In the genomic region with DNA sequence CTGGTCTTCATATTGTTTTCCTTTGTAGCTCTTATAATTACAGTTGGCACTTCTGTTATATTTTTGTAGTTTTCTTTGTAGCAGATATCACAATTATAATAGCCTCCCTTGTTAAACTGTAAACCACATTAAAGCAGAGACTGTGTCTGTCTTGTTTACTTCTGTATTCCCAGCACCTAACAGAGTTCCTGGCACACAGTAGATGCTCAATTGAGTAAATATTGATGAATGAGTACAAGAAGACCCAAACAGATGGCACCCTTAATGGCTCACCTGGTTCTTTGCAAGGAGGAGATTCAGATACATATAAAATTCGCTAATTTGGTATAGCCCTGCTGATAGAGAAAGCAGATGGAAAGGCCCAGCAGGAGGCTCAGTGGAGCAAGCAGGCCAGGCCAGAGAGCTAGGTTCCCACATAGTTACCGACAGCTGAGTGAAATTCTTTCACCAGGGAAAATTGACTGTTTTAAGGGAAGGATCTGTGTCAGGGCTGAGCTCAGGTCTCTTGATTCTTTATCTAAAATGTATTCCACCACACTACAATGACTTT, we compare ENCODE assay signal across 15 cellular contexts.
DNase-seq lines count a peak whose midpoint lies in the region; ATAC-seq and TF ChIP-seq lines count a peak whose summit lies in the region.
"Had no signal": no experiment of that assay in that cellular context is flagged by ENCODE, and none has a peak within 500 bp of the region (broad histone marks: within the 10 kb centered on the region; RNA-seq: fewer than 3 reads in every experiment).

No MANE protein-coding gene starts in this region.

- no peak for ATAC-seq in activated T-helper 17 cell treated with anti-CD3 and anti-CD28 coated beads, Interleukin-2, amount 50 U/mL, for 72 hours (replicated peaks)
- no peak for ATAC-seq in T-helper 17 cell
- ATAC-seq: Panc1, T-cell had no signal

- H3K4me3 ChIP-seq in left ventricle myocardium inferior: no peak overlapping the region
- H3K4me3 ChIP-seq: suprapubic skin had no signal

- peaks cover 2% of the 10 kb centered on the region for H3K27me3 Mint-ChIP-seq in activated T-helper 1 cell treated with anti-CD3 and anti-CD28 coated beads, Interleukin-12 subunit alpha, Interleukin-12 subunit beta, Interleukin-2, Interleukin-4 antibody, amounts not matched to agents 30 ng/mL and 10 ng/mL and 1 ng/mL, durations not matched to agents 14 hours and 24 hours and 36 hours (ENCODE audit: insufficient read depth)
- H3K27me3 Mint-ChIP-seq in activated T-helper 17 cell treated with anti-CD3 and anti-CD28 coated beads, Interleukin-2, amount 50 U/mL, for 72 hours: no peaks in the 10 kb centered on the region
- H3K27me3 Mint-ChIP-seq in T-helper 17 cell: no peaks in the 10 kb centered on the region
- H3K27me3 Mint-ChIP-seq: activated naive CD8-positive, alpha-beta T cell; progenitor cell of endocrine pancreas; T-cell had no signal

- H3K27me3 ChIP-seq in left ventricle myocardium inferior (ENCODE audit: low read depth): no peaks in the 10 kb centered on the region
- H3K27me3 ChIP-seq: suprapubic skin had no signal

- no peak overlapping the region for H3K27ac Mint-ChIP-seq in activated T-helper 1 cell treated with anti-CD3 and anti-CD28 coated beads, Interleukin-12 subunit alpha, Interleukin-12 subunit beta, Interleukin-2, Interleukin-4 antibody, amounts not matched to agents 30 ng/mL and 10 ng/mL and 1 ng/mL, durations not matched to agents 14 hours and 24 hours and 36 hours
- no peak overlapping the region for H3K27ac Mint-ChIP-seq in activated T-helper 17 cell treated with anti-CD3 and anti-CD28 coated beads, Interleukin-2, amount 50 U/mL, for 72 hours
- H3K27ac Mint-ChIP-seq in T-helper 17 cell: no peak overlapping the region
- H3K27ac Mint-ChIP-seq: activated naive CD8-positive, alpha-beta T cell; progenitor cell of endocrine pancreas; T-cell had no signal

- H3K9me3 Mint-ChIP-seq in activated T-helper 1 cell treated with anti-CD3 and anti-CD28 coated beads, Interleukin-12 subunit alpha, Interleukin-12 subunit beta, Interleukin-2, Interleukin-4 antibody, amounts not matched to agents 30 ng/mL and 10 ng/mL and 1 ng/mL, durations not matched to agents 14 hours and 24 hours and 36 hours: no peaks in the 10 kb centered on the region
- H3K9me3 Mint-ChIP-seq in activated T-helper 17 cell treated with anti-CD3 and anti-CD28 coated beads, Interleukin-2, amount 50 U/mL, for 72 hours: no peaks in the 10 kb centered on the region
- H3K9me3 Mint-ChIP-seq: T-cell had no signal

- H3K4me1 Mint-ChIP-seq in activated T-helper 1 cell treated with anti-CD3 and anti-CD28 coated beads, Interleukin-12 subunit alpha, Interleukin-12 subunit beta, Interleukin-2, Interleukin-4 antibody, amounts not matched to agents 30 ng/mL and 10 ng/mL and 1 ng/mL, durations not matched to agents 14 hours and 24 hours and 36 hours (ENCODE audit: low read depth): no peaks in the 10 kb centered on the region
- no peaks in the 10 kb centered on the region for H3K4me1 Mint-ChIP-seq in activated T-helper 17 cell treated with anti-CD3 and anti-CD28 coated beads, Interleukin-2, amount 50 U/mL, for 72 hours
- no peaks in the 10 kb centered on the region for H3K4me1 Mint-ChIP-seq in T-helper 17 cell
- H3K4me1 Mint-ChIP-seq: T-cell had no signal

- intact Hi-C loops in activated T-helper 1 cell treated with anti-CD3 and anti-CD28 coated beads, Interleukin-12 subunit alpha, Interleukin-12 subunit beta, Interleukin-2, Interleukin-4 antibody, amounts not matched to agents 30 ng/mL and 10 ng/mL and 1 ng/mL, durations not matched to agents 14 hours and 24 hours and 36 hours (cut with micrococcal nuclease): no loop called here
- intact Hi-C loops in left ventricle myocardium inferior (cut with micrococcal nuclease): no loop called here

- no peaks in the 10 kb centered on the region for H3K4me1 ChIP-seq in left ventricle myocardium inferior
- H3K4me1 ChIP-seq: suprapubic skin had no signal

- no peak overlapping the region for H3K27ac ChIP-seq in left ventricle myocardium inferior (replicated peaks)
- H3K27ac ChIP-seq: suprapubic skin had no signal

- H3K4me3 Mint-ChIP-seq in activated T-helper 1 cell treated with anti-CD3 and anti-CD28 coated beads, Interleukin-12 subunit alpha, Interleukin-12 subunit beta, Interleukin-2, Interleukin-4 antibody, amounts not matched to agents 30 ng/mL and 10 ng/mL and 1 ng/mL, durations not matched to agents 14 hours and 24 hours and 36 hours: no peak overlapping the region
- H3K4me3 Mint-ChIP-seq in activated T-helper 17 cell treated with anti-CD3 and anti-CD28 coated beads, Interleukin-2, amount 50 U/mL, for 72 hours: no peak overlapping the region
- no peak overlapping the region for H3K4me3 Mint-ChIP-seq in T-helper 17 cell
- H3K4me3 Mint-ChIP-seq: activated naive CD8-positive, alpha-beta T cell; T-cell had no signal

- in situ Hi-C loops in SK-MEL-5 (cut with HindIII; ENCODE audit: low pct_unique_long_range_greater_than_20kb, low sequenced_read_pairs): no loop called here

- H3K9me3 ChIP-seq in T-helper 17 cell (ENCODE audit: control insufficient read depth, low read length, poor library complexity, severe bottlenecking) (no peaks in the 10 kb centered on the region), left ventricle myocardium inferior (replicated peaks) (no peaks in the 10 kb centered on the region)
- H3K9me3 ChIP-seq: suprapubic skin had no signal

- peak; percentile 46 for DNase-seq in DMS153 treated with DMSO at 0.1 percent for 48 hours (lab: John Stamatoyannopoulos, UW; ENCODE audit: unreplicated experiment)
- peak; percentile 56 to 69 for DNase-seq in NCI-H1930 (lab: John Stamatoyannopoulos, UW)
- DNase-seq in SK-MEL-5 (ENCODE audit: low read depth, low spot score): peak; percentile 26
- peak; percentile 7 for DNase-seq in left kidney (ENCODE audit: low read depth, low spot score)
- DNase-seq in activated T-helper 1 cell treated with anti-CD3 and anti-CD28 coated beads, Interleukin-12 subunit alpha, Interleukin-12 subunit beta, Interleukin-2, Interleukin-4 antibody, amounts not matched to agents 30 ng/mL and 10 ng/mL and 1 ng/mL, durations not matched to agents 14 hours and 24 hours and 36 hours (ENCODE audit: low spot score): no peak
- no peak for DNase-seq in T-helper 17 cell
- DNase-seq in left ventricle myocardium inferior: no peak
- DNase-seq: activated CD8-positive, alpha-beta memory T cell treated with anti-CD3 and anti-CD28 coated beads, Interleukin-2, amount 50 U/mL, for 4 hours; NCI-H2029; T-cell had no signal

- H3K36me3 ChIP-seq in left ventricle myocardium inferior: no peaks in the 10 kb centered on the region
- H3K36me3 ChIP-seq: suprapubic skin had no signal

- H3K36me3 Mint-ChIP-seq in activated T-helper 1 cell treated with anti-CD3 and anti-CD28 coated beads, Interleukin-12 subunit alpha, Interleukin-12 subunit beta, Interleukin-2, Interleukin-4 antibody, amounts not matched to agents 30 ng/mL and 10 ng/mL and 1 ng/mL, durations not matched to agents 14 hours and 24 hours and 36 hours (ENCODE audit: low read depth): no peaks in the 10 kb centered on the region
- H3K36me3 Mint-ChIP-seq in activated T-helper 17 cell treated with anti-CD3 and anti-CD28 coated beads, Interleukin-2, amount 50 U/mL, for 72 hours (ENCODE audit: low read depth): no peaks in the 10 kb centered on the region
- no peaks in the 10 kb centered on the region for H3K36me3 Mint-ChIP-seq in T-helper 17 cell (ENCODE audit: low read depth)
- H3K36me3 Mint-ChIP-seq: activated naive CD8-positive, alpha-beta T cell; T-cell had no signal

- no peak for TF ChIP-seq CTCF in left ventricle myocardium inferior (IDR thresholded peaks at IDR 0.05; ENCODE audit: borderline replicate concordance)

Comparison
In these comparisons a context has a peak if more than half of its experiments do, and no peak if none do; other contexts are left out.
1. DNase-seq: peak in DMS153 treated with DMSO at 0.1 percent for 48 hours (single experiment), NCI-H1930 (2 of 2), SK-MEL-5 (single experiment) and left kidney (single experiment); none in activated T-helper 1 cell treated with anti-CD3 and anti-CD28 coated beads, Interleukin-12 subunit alpha, Interleukin-12 subunit beta, Interleukin-2, Interleukin-4 antibody, amounts not matched to agents 30 ng/mL and 10 ng/mL and 1 ng/mL, durations not matched to agents 14 hours and 24 hours and 36 hours (single experiment), T-helper 17 cell (0 of 3) and left ventricle myocardium inferior (single experiment).